Comparison of ENCODE assay signal across 18 cellular contexts in the genomic region with DNA sequence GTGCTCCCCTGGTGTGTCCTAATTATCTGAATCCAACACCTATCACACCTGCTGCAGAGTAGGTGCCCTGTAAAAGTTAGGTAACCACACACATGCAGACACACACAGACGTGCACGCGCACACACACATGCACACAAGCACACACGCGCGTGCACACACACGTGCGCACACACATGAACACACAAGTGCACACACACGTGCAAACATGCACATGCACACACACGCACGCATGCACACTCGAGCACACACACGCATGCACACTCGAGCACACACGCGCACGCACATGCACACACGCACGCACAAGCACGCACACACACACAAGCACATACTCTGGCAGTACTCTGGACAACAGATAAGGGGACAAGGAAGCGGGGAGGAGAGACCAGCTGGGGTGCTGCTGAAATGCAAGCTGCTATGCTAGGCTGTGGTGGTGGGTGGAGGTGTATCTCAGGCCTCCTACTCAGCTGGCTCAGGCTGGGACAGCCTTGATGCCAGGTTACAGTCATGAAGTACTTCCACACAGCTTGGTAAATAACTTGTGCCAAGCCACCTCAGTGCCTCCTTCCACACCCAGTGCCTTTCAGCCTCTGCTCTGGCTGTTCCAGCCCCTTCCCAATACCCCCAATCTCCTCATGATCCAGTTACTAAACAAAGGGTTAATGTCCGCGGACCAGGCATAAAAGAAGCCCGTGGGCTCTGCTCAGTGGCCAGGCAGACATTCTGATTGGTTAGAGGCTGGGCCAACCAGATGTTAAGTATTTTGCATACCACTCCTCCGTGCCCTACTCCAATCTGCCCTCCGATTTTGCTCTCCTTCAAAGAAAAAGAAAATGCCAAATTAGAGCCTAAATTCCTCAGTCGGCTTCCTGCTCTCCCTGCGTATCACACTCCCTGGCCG.
DNase-seq lines count a peak whose midpoint lies in the region; ATAC-seq, FAIRE-seq and TF ChIP-seq lines count a peak whose summit lies in the region.
"Had no signal": no experiment of that assay in that cellular context is flagged by ENCODE, and none has a peak within 500 bp of the region (broad histone marks: within the 10 kb centered on the region; RNA-seq: fewer than 3 reads in every experiment).

No MANE protein-coding gene starts in this region.

- no peak overlapping the region for H3K4ac ChIP-seq in H9 (ENCODE audit: low read depth, low read length)

- no peak overlapping the region for H4K8ac ChIP-seq in H9 (replicated peaks; ENCODE audit: insufficient read length, low read depth, low read length)

- no peak overlapping the region for H3K27ac ChIP-seq in H9 (ENCODE audit: insufficient read length, low read depth, low read length)
- H3K27ac ChIP-seq in K562 (ENCODE audit: extremely low read depth, low read depth, low read length): no peak overlapping the region
- H3K27ac ChIP-seq: coronary artery, esophagus muscularis mucosa, KMS-11, left ventricle myocardium inferior had no signal

- no peak for FAIRE-seq in K562 (lab: Jason Lieb, UNC)
- FAIRE-seq: TTC549 had no signal

- H2BK5ac ChIP-seq in H9 (ENCODE audit: insufficient read length, low read length): no peak overlapping the region

- TF ChIP-seq POLR2A in K562 (conservative IDR thresholded peaks at IDR 0.05): no peak

- no peak overlapping the region for H4K91ac ChIP-seq in H9 (ENCODE audit: insufficient read length, low read depth, low read length)

- H4K5ac ChIP-seq in H9 (ENCODE audit: insufficient read length, low read depth, low read length): no peak overlapping the region

- no peaks in the 10 kb centered on the region for H3K79me1 ChIP-seq in H9 (ENCODE audit: insufficient read depth, low read depth, low read length, poor library complexity, severe bottlenecking)

- no peaks in the 10 kb centered on the region for H3K79me2 ChIP-seq in H9 (ENCODE audit: insufficient read depth, low read length)
- no peaks in the 10 kb centered on the region for H3K79me2 ChIP-seq in K562 (ENCODE audit: control insufficient read depth, insufficient read depth, low read length)

- H2BK15ac ChIP-seq in H9 (ENCODE audit: low read depth, low read length): no peak overlapping the region

- H3K23ac ChIP-seq in H9 (ENCODE audit: insufficient read length, low read depth, low read length): no peak overlapping the region

- H3K9ac ChIP-seq in H9 (ENCODE audit: extremely low read depth, insufficient read length, low read length): no peak overlapping the region
- H3K9ac ChIP-seq in K562 (ENCODE audit: insufficient read depth in 1 of 2, low read depth in 2 of 2, low read length in 2 of 2): no peak overlapping the region
- H3K9ac ChIP-seq: KMS-11 had no signal

- H3K4me3 ChIP-seq in K562: no peak overlapping the region
- H3K4me3 ChIP-seq: coronary artery, esophagus muscularis mucosa, left ventricle myocardium inferior had no signal

- in situ Hi-C loops in K562 (cut with MboI): no loop called here

- H3T11ph ChIP-seq in H9 (ENCODE audit: low read length): no peak overlapping the region

- CTCF ChIA-PET in K562 (lab: Yijun Ruan, JAX; ENCODE audit: low intra/inter-chr PET ratio): no interaction called here

- no TSS peak for BruUV-seq in K562 (replicated peaks; lab: Mats Ljungman, UMichigan)

- no peak overlapping the region for H2BK20ac ChIP-seq in H9 (ENCODE audit: low read depth, low read length, poor library complexity, severe bottlenecking)

- H3K4me3 Mint-ChIP-seq in H9: peak overlapping the region in 1 of 2 experiments; percentile 41; a peak in 3 of 5 replicates
- H3K4me3 Mint-ChIP-seq: activated CD4-positive, alpha-beta memory T cell treated with anti-CD3 and anti-CD28 coated beads for 36 hours; B cell; natural killer cell had no signal

- H3K4me1 ChIP-seq in H9 (ENCODE audit: insufficient read depth, low read length) (no peaks in the 10 kb centered on the region; the same call in 1 of the 2 replicates), K562 (replicated peaks in 1 of 2; ENCODE audit: control insufficient read depth in 2 of 2, insufficient read depth in 2 of 2, low read length in 2 of 2) (0 out of 5 replicates have a peak, but pooled peaks cover 0 to 4% of the 10 kb centered on the region in 2 experiments)
- H3K4me1 ChIP-seq: left ventricle myocardium inferior had no signal

- H3K27ac Mint-ChIP-seq in H9: peak overlapping the region in 1 of 3 experiments; percentile 3; a peak in 2 of 7 replicates
- H3K27ac Mint-ChIP-seq: activated CD4-positive, alpha-beta memory T cell treated with anti-CD3 and anti-CD28 coated beads for 36 hours; B cell; natural killer cell had no signal

- H3K27me3 ChIP-seq in H9 (ENCODE audit: insufficient read depth, low read length): no peaks in the 10 kb centered on the region
- H3K27me3 ChIP-seq in K562 (ENCODE audit: control insufficient read depth in 2 of 2, insufficient read depth in 2 of 2, low read length in 2 of 2): peaks cover 0 to 26% of the 10 kb centered on the region in 2 experiments; a peak in 2 of 5 replicates
- H3K27me3 ChIP-seq: esophagus muscularis mucosa had no signal

- H2AK5ac ChIP-seq in H9 (ENCODE audit: insufficient read length, low read length): no peak overlapping the region

- POLR2A ChIA-PET in K562 (lab: Yijun Ruan, JAX): interaction anchor here (0.6 kb wide), 1 partner anchor 314 kb away, joined by 3 read pairs; no protein-coding TSS in a partner anchor

- H2BK12ac ChIP-seq in H9 (ENCODE audit: insufficient read length, low read depth, low read length): no peak overlapping the region

- peaks cover 8% of the 10 kb centered on the region for H3K27me3 Mint-ChIP-seq in H9 (ENCODE audit: low read depth)
- H3K27me3 Mint-ChIP-seq: activated CD4-positive, alpha-beta memory T cell treated with anti-CD3 and anti-CD28 coated beads for 36 hours had no signal

- no peak overlapping the region for H3K56ac ChIP-seq in H9 (ENCODE audit: insufficient read length, low read depth, low read length)

- no peak for TF ChIP-seq RAD21 in K562 (CRISPR knock-in tag; conservative IDR thresholded peaks at IDR 0.05 in 1 of 2, IDR thresholded peaks at IDR 0.05 in 1 of 2)

- H3K4me2 ChIP-seq in H9 (ENCODE audit: insufficient read depth, insufficient read length, low read length) (no peak overlapping the region), K562 (ENCODE audit: insufficient read depth, low read length) (no peak overlapping the region)
- H3K4me2 ChIP-seq: KMS-11 had no signal

- H2BK120ac ChIP-seq in H9 (ENCODE audit: low read depth, low read length, poor library complexity, severe bottlenecking): no peak overlapping the region

- no peak for TF ChIP-seq CTCF in H9 (conservative IDR thresholded peaks at IDR 0.05)
- TF ChIP-seq CTCF in K562 (IDR thresholded peaks at IDR 0.05 in 2 of 3, conservative IDR thresholded peaks at IDR 0.05 in 1 of 3; ENCODE audit: insufficient read depth in 2 of 3, low read depth in 1 of 3, low read length in 3 of 3): no peak

- no peaks in the 10 kb centered on the region for H3K36me3 ChIP-seq in K562 (ENCODE audit: control insufficient read depth, insufficient read depth, low read length)
- H3K36me3 ChIP-seq: esophagus muscularis mucosa, left ventricle myocardium inferior had no signal

- no peaks in the 10 kb centered on the region for H3K9me3 Mint-ChIP-seq in H9
- H3K9me3 Mint-ChIP-seq: activated CD4-positive, alpha-beta memory T cell treated with anti-CD3 and anti-CD28 coated beads for 36 hours; natural killer cell had no signal

- H2AFZ ChIP-seq in H9 (ENCODE audit: low read length) (no peak overlapping the region), K562 (ENCODE audit: low read depth, low read length) (no peak overlapping the region)

- peaks cover 22 to 28% of the 10 kb centered on the region in 2 experiments for H3K4me1 Mint-ChIP-seq in H9
- H3K4me1 Mint-ChIP-seq: B cell had no signal

- no peaks in the 10 kb centered on the region for H3K23me2 ChIP-seq in H9 (ENCODE audit: insufficient read length, low read depth, low read length, poor library complexity, severe bottlenecking)

- no peak overlapping the region for H3K14ac ChIP-seq in H9 (ENCODE audit: insufficient read depth, low read length)

- no peaks in the 10 kb centered on the region for H3K9me3 ChIP-seq in H9 (ENCODE audit: control insufficient read depth, low read depth, low read length)
- H3K9me3 ChIP-seq in K562 (replicated peaks; ENCODE audit: control insufficient read depth, insufficient read depth, low read depth, low read length): no peaks in the 10 kb centered on the region
- H3K9me3 ChIP-seq: esophagus muscularis mucosa, left ventricle myocardium inferior had no signal

- no peak for TF ChIP-seq EP300 in K562 (IDR thresholded peaks at IDR 0.05; ENCODE audit: low read length)

- DNase-seq in H9 (peak; percentile 59), K562 (ENCODE audit: extremely low read depth in 1 of 4, low spot score in 3 of 4) (peak in 1 of 4 experiments; percentile 29), islet precursor cell (peak; percentile 61), retina (peak; percentile 51), dermis blood vessel endothelial cell (no peak), hepatic stellate cell (ENCODE audit: low spot score) (no peak)
- DNase-seq: activated CD4-positive, alpha-beta memory T cell treated with anti-CD3 and anti-CD28 coated beads for 36 hours; left ventricle myocardium inferior; natural killer cell; NCI-H446; stimulated activated CD4-positive, alpha-beta T cell treated with anti-CD3 and anti-CD28 coated beads, Interleukin-4, amount 100 ng/mL, for 24 hours had no signal

- H3K18ac ChIP-seq in H9 (ENCODE audit: insufficient read length, low read depth, low read length): no peak overlapping the region

- ATAC-seq in K562: peak; percentile 41; the same call in 2 of the 3 replicates
- no peak for ATAC-seq in HG02840 (IDR thresholded peaks at IDR 0.05; ENCODE audit: low FRiP score, unreplicated experiment)
- no peak for ATAC-seq in HG03139 (IDR thresholded peaks at IDR 0.05; ENCODE audit: unreplicated experiment)
- ATAC-seq: natural killer cell had no signal

- H4K20me1 ChIP-seq in H9 (ENCODE audit: control insufficient read depth, insufficient read depth, insufficient read length) (no peaks in the 10 kb centered on the region), K562 (replicated peaks; ENCODE audit: control insufficient read depth, insufficient read depth, low read length) (0 out of 2 replicates have a peak, but pooled peaks cover 3% of the 10 kb centered on the region)

- intact Hi-C loops in K562 (cut with micrococcal nuclease): no loop called here

- no peaks in the 10 kb centered on the region for H3K36me3 Mint-ChIP-seq in H9 (ENCODE audit: insufficient read depth in 1 of 3, low read depth in 3 of 3)
- H3K36me3 Mint-ChIP-seq: activated CD4-positive, alpha-beta memory T cell treated with anti-CD3 and anti-CD28 coated beads for 36 hours; natural killer cell had no signal

- peaks cover 2% of the 10 kb centered on the region for H3K9me1 ChIP-seq in K562 (ENCODE audit: control insufficient read depth, insufficient read depth, low read length)

- no CpG with 5 or more reads among the region's 29 CpGs for WGBS in H9 (ENCODE audit: extremely low coverage, insufficient read length, low lambda C conversion rate)
- WGBS in K562 (ENCODE audit: insufficient coverage, low coverage, missing lambda C conversion rate): 15% methylated on average over 26 of the region's 29 CpGs

Comparison
In these comparisons a context has a peak if more than half of its experiments do, and no peak if none do; other contexts are left out.
1. DNase-seq: peak in H9 (single experiment), islet precursor cell (single experiment) and retina (single experiment); none in dermis blood vessel endothelial cell (single experiment) and hepatic stellate cell (single experiment).